In genomic region chr1:63951076-63951946, GRCh38 we compare ENCODE assay signal across 24 cellular contexts.
DNase-seq lines count a peak whose midpoint lies in the region; ATAC-seq and TF ChIP-seq lines count a peak whose summit lies in the region.
"Had no signal": no experiment of that assay in that cellular context is flagged by ENCODE, and none has a peak within 500 bp of the region (broad histone marks: within the 10 kb centered on the region; RNA-seq: fewer than 3 reads in every experiment).

No MANE protein-coding gene starts in this region.

- H3K27ac ChIP-seq in HUES48 (ENCODE audit: low read depth, low read length) (peak overlapping the region; percentile 92), tibial artery (peak overlapping the region; percentile 76 to 83), suprapubic skin (no peak overlapping the region), MM.1S (ENCODE audit: low read length) (no peak overlapping the region)
- H3K27ac ChIP-seq: adrenal gland, parathyroid adenoma, sigmoid colon, SK-N-MC, WERI-Rb-1 had no signal

- H3K4me1 ChIP-seq in HUES48 (ENCODE audit: control insufficient read depth, insufficient read depth, low read length) (peaks cover 25% of the 10 kb centered on the region), tibial artery (peaks cover 0 to 84% (median 45%) of the 10 kb centered on the region in 4 donors), suprapubic skin (peaks cover 12% of the 10 kb centered on the region), MM.1S (ENCODE audit: low read length) (no peaks in the 10 kb centered on the region)

- H3K9me2 ChIP-seq in MM.1S (replicated peaks; ENCODE audit: insufficient read depth, low read length) = no peaks in the 10 kb centered on the region

- H3K36me3 Mint-ChIP-seq in stimulated activated effector memory CD8-positive, alpha-beta T cell treated with anti-CD3 and anti-CD28 coated beads, Interleukin-12 subunit alpha, Interleukin-12 subunit beta, amount 100 ng/mL, for 72 hours = no peaks in the 10 kb centered on the region
- H3K36me3 Mint-ChIP-seq: CD8-positive, alpha-beta T cell had no signal

- H3K4me2 ChIP-seq in MM.1S (ENCODE audit: low read depth, low read length) = no peak overlapping the region

- no peaks in the 10 kb centered on the region for H3K79me2 ChIP-seq in MM.1S (ENCODE audit: low read length)
- H3K79me2 ChIP-seq: parathyroid adenoma had no signal

- H3K4me3 Mint-ChIP-seq in stimulated activated effector memory CD8-positive, alpha-beta T cell treated with anti-CD3 and anti-CD28 coated beads, Interleukin-12 subunit alpha, Interleukin-12 subunit beta, amount 100 ng/mL, for 72 hours = no peak overlapping the region
- H3K4me3 Mint-ChIP-seq: CD8-positive, alpha-beta T cell; memory B cell; naive B cell; type B pancreatic cell had no signal

- H3K27me3 ChIP-seq in HUES48 (ENCODE audit: control insufficient read depth, insufficient read depth, low read length) = no peaks in the 10 kb centered on the region
- no peaks in the 10 kb centered on the region for H3K27me3 ChIP-seq in tibial artery
- H3K27me3 ChIP-seq in suprapubic skin = no peaks in the 10 kb centered on the region
- no peaks in the 10 kb centered on the region for H3K27me3 ChIP-seq in MM.1S (replicated peaks; ENCODE audit: insufficient read depth, low read length)
- H3K27me3 ChIP-seq: adrenal gland, heart right ventricle, sigmoid colon had no signal

- DNase-seq in cardiac fibroblast (ENCODE audit: low read depth in 2 of 2) (peak; percentile 55 to 85), iPS-NIHi11 (ENCODE audit: low spot score) (peak; percentile 37), tibial artery (no peak), GM20000 (ENCODE audit: low spot score) (no peak), suprapubic skin (ENCODE audit: low spot score in 2 of 2) (no peak), MM.1S (no peak)
- no peak for DNase-seq in stimulated activated effector memory CD8-positive, alpha-beta T cell treated with anti-CD3 and anti-CD28 coated beads, Interleukin-12 subunit alpha, Interleukin-12 subunit beta, amount 100 ng/mL, for 72 hours (ENCODE audit: low spot score in 2 of 2)
- DNase-seq: activated gamma-delta T cell treated with Interleukin-2 at 50 U/mL for 16 hours; adrenal gland; CD8-positive, alpha-beta T cell; DMS53; heart right ventricle; kidney; naive B cell; stimulated activated naive CD8-positive, alpha-beta T cell treated with anti-CD3 and anti-CD28 coated beads, Interleukin-15, Interleukin-2, amounts not matched to agents 100 U/mL and 50 U/mL, for 24 hours; T-helper 2 cell; WERI-Rb-1 had no signal

- H4K20me1 ChIP-seq in MM.1S (ENCODE audit: insufficient read depth, low read length) = no peaks in the 10 kb centered on the region

- TF ChIP-seq CTCF in cardiac fibroblast (IDR thresholded peaks at IDR 0.05; ENCODE audit: low read depth, low read length) = no peak
- no peak for TF ChIP-seq CTCF in tibial artery (IDR thresholded peaks at IDR 0.05)
- no peak for TF ChIP-seq CTCF in GM20000 (IDR thresholded peaks at IDR 0.05; ENCODE audit: extremely low read depth, missing control alignments)
- no peak for TF ChIP-seq CTCF in suprapubic skin (IDR thresholded peaks at IDR 0.05)
- TF ChIP-seq CTCF in MM.1S (IDR thresholded peaks at IDR 0.05; ENCODE audit: low read length) = no peak

- TF ChIP-seq EP300 in suprapubic skin (IDR thresholded peaks at IDR 0.05) = no peak

- H3K4me3 ChIP-seq in HUES48 (ENCODE audit: low read depth, low read length) (no peak overlapping the region), cardiac fibroblast (replicated peaks in 1 of 2; ENCODE audit: low read depth in 2 of 2, low read length in 2 of 2) (no peak overlapping the region), tibial artery (no peak overlapping the region), suprapubic skin (no peak overlapping the region), MM.1S (ENCODE audit: low read length) (no peak overlapping the region)
- H3K4me3 ChIP-seq: adrenal gland, GM12878, heart right ventricle, sigmoid colon, SK-N-MC had no signal

- no peak for TF ChIP-seq POLR2A in suprapubic skin (IDR thresholded peaks at IDR 0.05)

- intact Hi-C loops in tibial artery (cut with DNase I; ENCODE audit: low total_unique reads) = no loop called here

- H2AFZ ChIP-seq in MM.1S (ENCODE audit: low read length) = no peak overlapping the region
- H2AFZ ChIP-seq: parathyroid adenoma had no signal

- H3K9me3 ChIP-seq in HUES48 (ENCODE audit: control insufficient read depth, insufficient read depth, low read length) = peaks cover 4% of the 10 kb centered on the region; the same call in 1 of the 2 replicates
- peaks cover 0 to 9% (median 0%) of the 10 kb centered on the region in 3 donors for H3K9me3 ChIP-seq in tibial artery
- H3K9me3 ChIP-seq in suprapubic skin = peaks cover 11% of the 10 kb centered on the region
- no peaks in the 10 kb centered on the region for H3K9me3 ChIP-seq in MM.1S (replicated peaks; ENCODE audit: insufficient read depth, low read length)

- no peaks in the 10 kb centered on the region for H3F3A ChIP-seq in MM.1S (ENCODE audit: insufficient read depth, low read length)

- H3K9ac ChIP-seq in HUES48 (ENCODE audit: low read depth, low read length) = no peak overlapping the region
- H3K9ac ChIP-seq in MM.1S (ENCODE audit: low read length) = no peak overlapping the region
- H3K9ac ChIP-seq: parathyroid adenoma had no signal

- peaks cover 3% of the 10 kb centered on the region for H3K9me3 Mint-ChIP-seq in stimulated activated effector memory CD8-positive, alpha-beta T cell treated with anti-CD3 and anti-CD28 coated beads, Interleukin-12 subunit alpha, Interleukin-12 subunit beta, amount 100 ng/mL, for 72 hours

- WGBS in suprapubic skin = 73% methylated on average over 5 of the region's 5 CpGs

- ATAC-seq in stimulated activated effector memory CD8-positive, alpha-beta T cell treated with anti-CD3 and anti-CD28 coated beads, Interleukin-12 subunit alpha, Interleukin-12 subunit beta, amount 100 ng/mL, for 72 hours = no peak
- ATAC-seq: CD8-positive, alpha-beta T cell; GM12878; stimulated activated naive CD8-positive, alpha-beta T cell treated with anti-CD3 and anti-CD28 coated beads, Interleukin-15, Interleukin-2, amounts not matched to agents 100 U/mL and 50 U/mL, for 24 hours had no signal

- no peaks in the 10 kb centered on the region for H3K4me1 Mint-ChIP-seq in stimulated activated effector memory CD8-positive, alpha-beta T cell treated with anti-CD3 and anti-CD28 coated beads, Interleukin-12 subunit alpha, Interleukin-12 subunit beta, amount 100 ng/mL, for 72 hours
- H3K4me1 Mint-ChIP-seq: memory B cell had no signal

- H3K36me3 ChIP-seq in HUES48 (ENCODE audit: control insufficient read depth, insufficient read depth, low read length) = no peaks in the 10 kb centered on the region
- no peaks in the 10 kb centered on the region for H3K36me3 ChIP-seq in tibial artery
- H3K36me3 ChIP-seq in suprapubic skin = no peaks in the 10 kb centered on the region
- no peaks in the 10 kb centered on the region for H3K36me3 ChIP-seq in MM.1S (replicated peaks; ENCODE audit: insufficient read depth, low read length)
- H3K36me3 ChIP-seq: adrenal gland, heart right ventricle, sigmoid colon, WERI-Rb-1 had no signal

- no peak overlapping the region for H3K27ac Mint-ChIP-seq in stimulated activated effector memory CD8-positive, alpha-beta T cell treated with anti-CD3 and anti-CD28 coated beads, Interleukin-12 subunit alpha, Interleukin-12 subunit beta, amount 100 ng/mL, for 72 hours
- H3K27ac Mint-ChIP-seq: CD8-positive, alpha-beta T cell; memory B cell; type B pancreatic cell had no signal

Comparison
In these comparisons a context has a peak if more than half of its experiments do, and no peak if none do; other contexts are left out.
1. H3K27ac ChIP-seq: peak in HUES48 (single experiment) and tibial artery (2 of 2); none in suprapubic skin (single experiment) and MM.1S (single experiment).
2. DNase-seq: peak in cardiac fibroblast (2 of 2) and iPS-NIHi11 (single experiment); none in tibial artery (0 of 2), GM20000 (single experiment), suprapubic skin (0 of 2), stimulated activated effector memory CD8-positive, alpha-beta T cell treated with anti-CD3 and anti-CD28 coated beads, Interleukin-12 subunit alpha, Interleukin-12 subunit beta, amount 100 ng/mL, for 72 hours (0 of 2) and MM.1S (single experiment).